In the genomic region with DNA sequence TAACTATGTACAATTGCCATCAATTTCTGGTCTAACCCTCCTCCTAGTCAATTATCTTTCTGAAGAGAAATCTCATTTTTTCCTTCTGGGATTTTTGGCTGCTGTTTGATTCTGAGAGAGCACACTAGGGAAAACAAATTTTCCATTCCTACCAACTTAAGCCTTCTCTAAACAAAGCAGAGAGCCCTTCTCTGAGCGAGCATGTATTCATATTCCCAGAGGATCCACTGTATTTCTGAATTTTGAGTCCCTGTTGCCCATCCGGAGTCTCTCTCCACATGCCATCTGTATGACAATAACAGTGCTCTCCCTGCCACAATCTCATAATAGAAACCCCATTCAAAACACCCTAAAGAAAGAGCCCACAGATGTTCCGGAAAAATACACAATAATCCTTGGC, we compare ENCODE assay signal across 22 cellular contexts.
"Had no signal": no experiment of that assay in that cellular context is flagged by ENCODE, and none has a peak within 500 bp of the region (broad histone marks: within the 10 kb centered on the region; RNA-seq: fewer than 3 reads in every experiment).

No MANE protein-coding gene starts in this region.

- DNase-seq: activated CD4-positive, alpha-beta T cell treated with anti-CD3 and anti-CD28 coated beads, Interleukin-2, amount 50 U/mL, for 4 hours; activated CD8-positive, alpha-beta memory T cell treated with anti-CD3 and anti-CD28 coated beads for 24 hours; activated CD8-positive, alpha-beta memory T cell treated with anti-CD3 and anti-CD28 coated beads, Interleukin-2, amount 50 U/mL, for 4 hours; activated T-cell treated with anti-CD3 and anti-CD28 coated beads, Interleukin-2, amount 50 U/mL, for 24 hours; aorta; caudate nucleus; effector memory CD8-positive, alpha-beta T cell; heart left ventricle; kidney; natural killer cell; retina; sigmoid colon; spleen; stimulated activated CD4-positive, alpha-beta T cell treated with anti-CD3 and anti-CD28 coated beads, Interleukin-4, amount 100 ng/mL, for 1 hour; stimulated activated naive CD4-positive, alpha-beta T cell; upper lobe of left lung had no signal

- H3K36me3 ChIP-seq: gastroesophageal sphincter, heart left ventricle, sigmoid colon, spleen, thoracic aorta, upper lobe of left lung had no signal

- ATAC-seq: activated naive CD4-positive, alpha-beta T cell treated with anti-CD3 and anti-CD28 coated beads, Interleukin-2, amount 50 U/mL, for 72 hours; activated T-helper 17 cell treated with anti-CD3 and anti-CD28 coated beads, Interleukin-2, amount 50 U/mL, for 72 hours; effector memory CD8-positive, alpha-beta T cell; esophagus mucosa; gastroesophageal sphincter; natural killer cell had no signal

- H3K9me3 ChIP-seq: gastroesophageal sphincter, heart left ventricle, sigmoid colon, spleen, thoracic aorta, upper lobe of left lung had no signal

- H3K27me3 ChIP-seq: gastroesophageal sphincter, heart left ventricle, sigmoid colon, spleen, upper lobe of left lung had no signal

- H3K4me1 ChIP-seq: gastroesophageal sphincter, sigmoid colon, spleen, upper lobe of left lung had no signal

- H3K27ac ChIP-seq: gastroesophageal sphincter, sigmoid colon, spleen, thoracic aorta, upper lobe of left lung had no signal

- H3K4me3 ChIP-seq: gastroesophageal sphincter, heart left ventricle, lung, sigmoid colon, spleen, thoracic aorta, upper lobe of left lung had no signal
